Comparison of ENCODE assay signal across 1 cellular context in genomic region chr5:6730407-6730806, GRCh38.
TF ChIP-seq lines count a peak whose summit lies in the region.

No MANE protein-coding gene starts in this region.

TF ChIP-seq in GM23338, 12 proteins besides CTCF, POLR2A, EP300 and RAD21 (continued from another document):
- no peak for TF ChIP-seq ZNF462 (CRISPR knock-in tag; IDR thresholded peaks at IDR 0.05)
